ENCODE assay signal across 16 cellular contexts in the genomic region with DNA sequence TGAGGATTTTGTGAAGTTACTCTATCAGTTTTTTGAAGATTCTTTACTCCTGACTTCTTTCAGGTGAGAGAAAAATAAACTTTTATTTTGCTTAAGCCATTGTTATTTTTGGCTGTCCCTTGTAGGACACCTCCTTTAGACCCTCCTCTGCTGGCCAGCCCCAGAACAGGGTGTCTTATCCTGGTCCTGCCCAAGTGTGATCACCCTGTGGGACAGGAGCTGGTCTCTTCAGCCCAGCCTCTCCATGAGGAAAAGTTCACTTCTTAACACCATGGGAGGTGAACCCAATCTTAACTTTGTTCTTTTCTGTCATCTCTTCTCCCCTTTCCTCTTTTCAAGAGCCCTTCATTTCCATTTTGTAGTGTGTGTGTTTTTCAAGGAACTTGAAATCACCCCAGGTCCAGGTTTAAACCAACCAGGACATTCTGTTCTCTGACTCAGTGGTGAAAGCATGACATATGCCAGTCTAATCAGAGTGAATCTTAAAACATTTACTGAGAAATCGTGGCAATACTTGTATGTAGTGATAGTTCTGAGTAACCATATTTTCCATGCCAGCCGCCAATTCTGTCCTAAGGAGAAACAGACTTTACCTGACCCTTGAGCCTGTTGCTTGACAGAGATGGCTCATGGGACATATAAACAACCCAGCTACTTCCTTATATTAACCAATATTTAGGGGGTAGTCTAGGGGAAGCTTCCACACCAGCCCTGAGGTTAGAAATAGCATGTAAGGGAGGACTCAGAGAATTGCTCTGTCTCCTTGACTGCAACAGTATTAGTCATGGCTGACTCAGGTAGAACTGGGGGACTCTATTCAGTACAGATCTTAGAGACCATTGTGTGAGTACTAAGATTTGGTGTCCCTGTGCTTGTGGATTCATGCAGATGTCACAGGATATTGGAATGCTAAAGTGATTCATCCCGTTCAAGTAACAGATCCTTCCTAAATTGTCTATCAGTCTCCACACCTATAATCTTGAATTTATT. TPM values are rescaled to one million over a fixed set of nuclear protein-coding genes. Genes with fewer than 3 reads are reported as not detected.
DNase-seq lines count a peak whose midpoint lies in the region; ATAC-seq and TF ChIP-seq lines count a peak whose summit lies in the region.
"Had no signal": no experiment of that assay in that cellular context is flagged by ENCODE, and none has a peak within 500 bp of the region (broad histone marks: within the 10 kb centered on the region; RNA-seq: fewer than 3 reads in every experiment).

No MANE protein-coding gene starts in this region.

- no peaks in the 10 kb centered on the region for H3K9me3 Mint-ChIP-seq in progenitor cell of endocrine pancreas (ENCODE audit: low read depth)
- H3K9me3 Mint-ChIP-seq: stimulated activated memory B cell treated with anti-CD40 and anti-IgM and Interleukin-4, amounts not matched to agents 10 μg/mL and 1 μg/mL and 100 μg/mL, for 72 hours had no signal

- TSS peak; percentile 79 for BruUV-seq in mammary epithelial cell (replicated peaks; lab: Mats Ljungman, UMichigan)

- H3K9me3 ChIP-seq in MG63, result no peaks in the 10 kb centered on the region
- no peaks in the 10 kb centered on the region for H3K9me3 ChIP-seq in mammary epithelial cell (replicated peaks; ENCODE audit: insufficient read depth, low read length)
- H3K9me3 ChIP-seq: ovary had no signal

- no peak overlapping the region for H3K27ac Mint-ChIP-seq in progenitor cell of endocrine pancreas
- H3K27ac Mint-ChIP-seq: activated naive CD8-positive, alpha-beta T cell; stimulated activated memory B cell treated with anti-CD40 and anti-IgM and Interleukin-4, amounts not matched to agents 10 μg/mL and 1 μg/mL and 100 μg/mL, for 72 hours had no signal

- intact Hi-C loops in mammary epithelial cell (cut with micrococcal nuclease), result loop anchor here (1.0 to 5.0 kb wide), 3 partner anchors 46 to 589 kb away; no protein-coding TSS in a partner anchor

- H3K4me1 Mint-ChIP-seq in progenitor cell of endocrine pancreas (ENCODE audit: low read depth), result peaks cover 2% of the 10 kb centered on the region
- H3K4me1 Mint-ChIP-seq: stimulated activated memory B cell treated with anti-CD40 and anti-IgM and Interleukin-4, amounts not matched to agents 10 μg/mL and 1 μg/mL and 100 μg/mL, for 72 hours had no signal

- peak overlapping the region; percentile 37 for H2AFZ ChIP-seq in mammary epithelial cell (ENCODE audit: low read depth, low read length)

- H3K79me2 ChIP-seq in mammary epithelial cell (ENCODE audit: insufficient read depth, low read length), result no peaks in the 10 kb centered on the region

- H3K27me3 ChIP-seq in MG63 (no peaks in the 10 kb centered on the region), mammary epithelial cell (ENCODE audit: insufficient read depth, low read length) (no peaks in the 10 kb centered on the region)
- H3K27me3 ChIP-seq: ovary had no signal

- DNase-seq in Caki2 (ENCODE audit: low read depth) (peak; percentile 35), MG63 (peak; percentile 9), mammary epithelial cell (peak; percentile 99), kidney tubule cell (ENCODE audit: low spot score) (peak; percentile 98), progenitor cell of endocrine pancreas (ENCODE audit: low spot score, unreplicated experiment) (no peak)
- DNase-seq: cortex of kidney; GF-D8; NCI-H2171 treated with DMSO at 0.1 percent for 48 hours; OCI-M1; ovary; stimulated activated CD4-positive, alpha-beta T cell treated with anti-CD3 and anti-CD28 coated beads, Interleukin-2, amount 100 ng/mL, for 24 hours had no signal

- H3K4me3 Mint-ChIP-seq in progenitor cell of endocrine pancreas (ENCODE audit: low read depth), result no peak overlapping the region
- H3K4me3 Mint-ChIP-seq: activated naive CD8-positive, alpha-beta T cell; stimulated activated memory B cell treated with anti-CD40 and anti-IgM and Interleukin-4, amounts not matched to agents 10 μg/mL and 1 μg/mL and 100 μg/mL, for 72 hours had no signal

- H3K36me3 ChIP-seq in MG63 (no peaks in the 10 kb centered on the region), mammary epithelial cell (ENCODE audit: insufficient read depth, low read length) (no peaks in the 10 kb centered on the region)
- H3K36me3 ChIP-seq: ovary had no signal

- peaks cover 57% of the 10 kb centered on the region for H3K4me1 ChIP-seq in mammary epithelial cell (ENCODE audit: insufficient read depth, low read length)

- dilution Hi-C loops in mammary epithelial cell (cut with HindIII; ENCODE audit: low sequenced_read_pairs), result loop anchor here (5.0 kb wide), 1 partner anchor 49 kb away; the partner anchor contains the start of gene FLRT3

- in situ Hi-C loops in Caki2 (cut with HindIII; ENCODE audit: low pct_unique_long_range_greater_than_20kb, low sequenced_read_pairs), result no loop called here
- in situ Hi-C loops in mammary epithelial cell (cut with MboI; ENCODE audit: low sequenced_read_pairs in 2 of 2), result no loop called here

- no peaks in the 10 kb centered on the region for H3K36me3 Mint-ChIP-seq in progenitor cell of endocrine pancreas (ENCODE audit: insufficient read depth)
- H3K36me3 Mint-ChIP-seq: activated naive CD8-positive, alpha-beta T cell; stimulated activated memory B cell treated with anti-CD40 and anti-IgM and Interleukin-4, amounts not matched to agents 10 μg/mL and 1 μg/mL and 100 μg/mL, for 72 hours had no signal

- H3K9ac ChIP-seq in mammary epithelial cell (ENCODE audit: insufficient read depth, low read length), result peak overlapping the region; percentile 97

- peak overlapping the region; percentile 100 for H3K27ac ChIP-seq in mammary epithelial cell (ENCODE audit: insufficient read depth, low read depth, low read length)
- H3K27ac ChIP-seq: ovary had no signal

- WGBS in mammary epithelial cell (ENCODE audit: low coverage, missing lambda C conversion rate), result 4% methylated on average over 3 of the region's 3 CpGs

- no peaks in the 10 kb centered on the region for H3K27me3 Mint-ChIP-seq in progenitor cell of endocrine pancreas
- H3K27me3 Mint-ChIP-seq: activated naive CD8-positive, alpha-beta T cell; stimulated activated memory B cell treated with anti-CD40 and anti-IgM and Interleukin-4, amounts not matched to agents 10 μg/mL and 1 μg/mL and 100 μg/mL, for 72 hours had no signal

- TF ChIP-seq CTCF in mammary epithelial cell (conservative IDR thresholded peaks at IDR 0.05 in 1 of 2, IDR thresholded peaks at IDR 0.05 in 1 of 2; ENCODE audit: extremely low read depth in 1 of 2, insufficient read depth in 1 of 2, low read depth in 1 of 2, low read length in 2 of 2) (no peak), progenitor cell of endocrine pancreas (IDR thresholded peaks at IDR 0.05; ENCODE audit: unreplicated experiment) (no peak)

- ATAC-seq in HG03045 (IDR thresholded peaks at IDR 0.05; ENCODE audit: unreplicated experiment) (no peak), GM18517 (IDR thresholded peaks at IDR 0.05; ENCODE audit: unreplicated experiment) (no peak), GM18868 (IDR thresholded peaks at IDR 0.05; ENCODE audit: unreplicated experiment) (no peak)
- ATAC-seq: stimulated activated memory B cell treated with anti-CD40 and anti-IgM and Interleukin-4, amounts not matched to agents 10 μg/mL and 1 μg/mL and 100 μg/mL, for 72 hours had no signal

- CTCF ChIA-PET in mammary epithelial cell (lab: Charles Lee; ENCODE audit: low non-redundant PET), result no interaction called here

- H4K20me1 ChIP-seq in mammary epithelial cell (ENCODE audit: insufficient read depth, low read length), result no peaks in the 10 kb centered on the region

- no peak overlapping the region for H3K4me3 ChIP-seq in MG63
- H3K4me3 ChIP-seq in mammary epithelial cell (replicated peaks in 1 of 3; ENCODE audit: insufficient read depth in 1 of 3, low read depth in 2 of 3, low read length in 3 of 3), result peak overlapping the region in 1 of 3 experiments; percentile 1
- H3K4me3 ChIP-seq: ovary had no signal

- peak overlapping the region; percentile 62 for H3K4me2 ChIP-seq in mammary epithelial cell (ENCODE audit: insufficient read depth, low read depth, low read length)

RNA-seq across cellular contexts. Expression of gene FLRT3, which starts 48.8 kb away (rescaled TPM):
- 36.7 and 56.1 TPM in 2 replicates for total RNA-seq in Caki2 (2014; rRNA removed; shearing (Covaris generic); ENCODE audit: low replicate concordance)
- total RNA-seq in MG63 (2014; rRNA removed; shearing (Covaris generic); ENCODE audit: low replicate concordance), result 32.3 and 51.6 TPM in 2 replicates
- total RNA-seq in mammary epithelial cell, result 100 to 1,000 TPM in 1 of 2 donors, 10 to 100 TPM in 1; 83.4 to 194 TPM
- polyA plus RNA-seq in mammary epithelial cell, result 81.5 TPM
- 152 TPM for polyA minus RNA-seq in mammary epithelial cell
- total RNA-seq in progenitor cell of endocrine pancreas, result 60.4 and 62.4 TPM in 2 replicates
